ENCODE assay signal across 8 cellular contexts in the genomic region with DNA sequence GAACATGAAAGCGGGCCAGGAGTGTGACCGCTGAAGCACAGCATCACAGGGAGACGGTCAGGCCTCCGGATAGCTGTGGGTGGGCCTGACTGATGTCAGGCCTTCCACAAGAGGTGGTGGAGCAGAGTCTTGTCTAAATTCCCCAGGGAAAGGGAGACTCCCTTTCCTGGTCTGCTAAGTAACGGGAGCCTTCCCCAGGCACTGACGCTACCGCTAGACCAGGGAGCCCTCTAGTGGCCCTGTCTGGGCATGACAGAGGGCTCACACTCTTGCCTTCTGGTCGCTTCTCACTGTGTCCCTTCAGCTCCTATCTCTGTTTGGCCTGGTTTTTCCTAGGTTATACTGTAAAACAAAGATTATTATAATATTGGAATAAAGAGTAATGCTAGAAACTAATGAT. TPM values are rescaled to one million over a fixed set of nuclear protein-coding genes. Genes with fewer than 3 reads are reported as not detected.
A peak's percentile ranks its signal among the peaks of the same experiment; 100 is the strongest.
DNase-seq lines count a peak whose midpoint lies in the region; ATAC-seq and TF ChIP-seq lines count a peak whose summit lies in the region.

No MANE protein-coding gene starts in this region.

- DNase-seq in EL (peak; percentile 35), NCI-H2107 (lab: John Stamatoyannopoulos, UW) (peak; percentile 37), fibroblast of the aortic adventitia (ENCODE audit: low read depth) (peak; percentile 42), pulmonary artery endothelial cell (ENCODE audit: low read depth, low spot score) (peak; percentile 13), nephron progenitor cell (no peak), epidermal melanocyte (ENCODE audit: insufficient read length, low spot score) (no peak)
- peak; percentile 56 for DNase-seq in activated CD8-positive, alpha-beta memory T cell treated with anti-CD3 and anti-CD28 coated beads, Interleukin-2, amount 10 ng/mL, durations not matched to agents 7 days and 5 days
- no peak for DNase-seq in activated T-helper 2 cell treated with anti-CD3 and anti-CD28 coated beads, Interferon-gamma antibody, Interleukin-2, Interleukin-4, amounts not matched to agents 10 μg/mL and 5 μg/mL and 100 μg/mL, durations not matched to agents 14 hours and 24 hours and 36 hours (ENCODE audit: low spot score)

- TF ChIP-seq CTCF in fibroblast of the aortic adventitia (IDR thresholded peaks at IDR 0.05; ENCODE audit: insufficient read depth, low read length): peak; percentile 65
- no peak for TF ChIP-seq CTCF in nephron progenitor cell (IDR thresholded peaks at IDR 0.05)

- no peak overlapping the region for H3K4me3 Mint-ChIP-seq in activated CD8-positive, alpha-beta memory T cell treated with anti-CD3 and anti-CD28 coated beads, Interleukin-2, amount 10 ng/mL, durations not matched to agents 7 days and 5 days
- no peak overlapping the region for H3K4me3 Mint-ChIP-seq in activated T-helper 2 cell treated with anti-CD3 and anti-CD28 coated beads, Interferon-gamma antibody, Interleukin-2, Interleukin-4, amounts not matched to agents 10 μg/mL and 5 μg/mL and 100 μg/mL, durations not matched to agents 14 hours and 24 hours and 36 hours (ENCODE audit: low read depth)
- H3K4me3 Mint-ChIP-seq in nephron progenitor cell: no peak overlapping the region

- no peak overlapping the region for H3K27ac Mint-ChIP-seq in activated CD8-positive, alpha-beta memory T cell treated with anti-CD3 and anti-CD28 coated beads, Interleukin-2, amount 10 ng/mL, durations not matched to agents 7 days and 5 days
- H3K27ac Mint-ChIP-seq in activated T-helper 2 cell treated with anti-CD3 and anti-CD28 coated beads, Interferon-gamma antibody, Interleukin-2, Interleukin-4, amounts not matched to agents 10 μg/mL and 5 μg/mL and 100 μg/mL, durations not matched to agents 14 hours and 24 hours and 36 hours: no peak overlapping the region
- H3K27ac Mint-ChIP-seq in nephron progenitor cell: no peak overlapping the region

- H3K4me1 Mint-ChIP-seq in activated CD8-positive, alpha-beta memory T cell treated with anti-CD3 and anti-CD28 coated beads, Interleukin-2, amount 10 ng/mL, durations not matched to agents 7 days and 5 days: no peaks in the 10 kb centered on the region
- H3K4me1 Mint-ChIP-seq in activated T-helper 2 cell treated with anti-CD3 and anti-CD28 coated beads, Interferon-gamma antibody, Interleukin-2, Interleukin-4, amounts not matched to agents 10 μg/mL and 5 μg/mL and 100 μg/mL, durations not matched to agents 14 hours and 24 hours and 36 hours (ENCODE audit: low read depth): no peaks in the 10 kb centered on the region
- no peaks in the 10 kb centered on the region for H3K4me1 Mint-ChIP-seq in nephron progenitor cell

- H3K4me3 ChIP-seq in fibroblast of the aortic adventitia (ENCODE audit: low read depth, low read length): no peak overlapping the region

- CTCF ChIA-PET in activated CD8-positive, alpha-beta memory T cell treated with anti-CD3 and anti-CD28 coated beads, Interleukin-2, amount 10 ng/mL, durations not matched to agents 7 days and 5 days (lab: Charles Lee): interaction anchor here (0.7 to 2.0 kb wide), 7 partner anchors 11 to 281 kb away, joined by 3 to 8 read pairs (median 3); no protein-coding TSS in a partner anchor

- intact Hi-C loops in activated T-helper 2 cell treated with anti-CD3 and anti-CD28 coated beads, Interferon-gamma antibody, Interleukin-2, Interleukin-4, amounts not matched to agents 10 μg/mL and 5 μg/mL and 100 μg/mL, durations not matched to agents 14 hours and 24 hours and 36 hours (cut with micrococcal nuclease): no loop called here

- peaks cover 14% of the 10 kb centered on the region for H3K9me3 Mint-ChIP-seq in activated CD8-positive, alpha-beta memory T cell treated with anti-CD3 and anti-CD28 coated beads, Interleukin-2, amount 10 ng/mL, durations not matched to agents 7 days and 5 days (ENCODE audit: low read depth)
- peaks cover 32% of the 10 kb centered on the region for H3K9me3 Mint-ChIP-seq in activated T-helper 2 cell treated with anti-CD3 and anti-CD28 coated beads, Interferon-gamma antibody, Interleukin-2, Interleukin-4, amounts not matched to agents 10 μg/mL and 5 μg/mL and 100 μg/mL, durations not matched to agents 14 hours and 24 hours and 36 hours
- H3K9me3 Mint-ChIP-seq in nephron progenitor cell: peaks cover 95% of the 10 kb centered on the region

- ATAC-seq in activated CD8-positive, alpha-beta memory T cell treated with anti-CD3 and anti-CD28 coated beads, Interleukin-2, amount 10 ng/mL, durations not matched to agents 7 days and 5 days: no peak

- H3K36me3 Mint-ChIP-seq in activated CD8-positive, alpha-beta memory T cell treated with anti-CD3 and anti-CD28 coated beads, Interleukin-2, amount 10 ng/mL, durations not matched to agents 7 days and 5 days: peaks cover 6% of the 10 kb centered on the region
- H3K36me3 Mint-ChIP-seq in activated T-helper 2 cell treated with anti-CD3 and anti-CD28 coated beads, Interferon-gamma antibody, Interleukin-2, Interleukin-4, amounts not matched to agents 10 μg/mL and 5 μg/mL and 100 μg/mL, durations not matched to agents 14 hours and 24 hours and 36 hours (ENCODE audit: low read depth): peaks cover 6% of the 10 kb centered on the region
- H3K36me3 Mint-ChIP-seq in nephron progenitor cell (ENCODE audit: low read depth): peaks cover 94% of the 10 kb centered on the region

- no peaks in the 10 kb centered on the region for H3K27me3 Mint-ChIP-seq in activated CD8-positive, alpha-beta memory T cell treated with anti-CD3 and anti-CD28 coated beads, Interleukin-2, amount 10 ng/mL, durations not matched to agents 7 days and 5 days
- H3K27me3 Mint-ChIP-seq in activated T-helper 2 cell treated with anti-CD3 and anti-CD28 coated beads, Interferon-gamma antibody, Interleukin-2, Interleukin-4, amounts not matched to agents 10 μg/mL and 5 μg/mL and 100 μg/mL, durations not matched to agents 14 hours and 24 hours and 36 hours (ENCODE audit: low read depth): no peaks in the 10 kb centered on the region
- H3K27me3 Mint-ChIP-seq in nephron progenitor cell (ENCODE audit: low read depth, poor library complexity): no peaks in the 10 kb centered on the region

RNA-seq across cellular contexts. Expression of a gene that starts 36.5 kb away (rescaled TPM):
- under 1 TPM; 0.23 to 0.82 TPM for total RNA-seq in activated CD8-positive, alpha-beta memory T cell treated with anti-CD3 and anti-CD28 coated beads, Interleukin-2, amount 10 ng/mL, durations not matched to agents 7 days and 5 days
- 0.82 and 1.4 TPM in 2 replicates for total RNA-seq in fibroblast of the aortic adventitia (ENCODE audit: low replicate concordance)
- 1.7 and 2.9 TPM in 2 replicates for total RNA-seq in pulmonary artery endothelial cell
- total RNA-seq in activated T-helper 2 cell treated with anti-CD3 and anti-CD28 coated beads, Interferon-gamma antibody, Interleukin-2, Interleukin-4, amounts not matched to agents 10 μg/mL and 5 μg/mL and 100 μg/mL, durations not matched to agents 14 hours and 24 hours and 36 hours: 1.2 and 1.5 TPM in 2 replicates

RNA-seq across cellular contexts. Expression of a gene that starts 39.6 kb away (rescaled TPM):
- total RNA-seq in activated CD8-positive, alpha-beta memory T cell treated with anti-CD3 and anti-CD28 coated beads, Interleukin-2, amount 10 ng/mL, durations not matched to agents 7 days and 5 days: 10 to 100 TPM; 30.4 to 37.1 TPM
- 26.5 and 38.7 TPM in 2 replicates for total RNA-seq in fibroblast of the aortic adventitia (ENCODE audit: low replicate concordance)
- 26.1 and 38.2 TPM in 2 replicates for total RNA-seq in pulmonary artery endothelial cell
- total RNA-seq in activated T-helper 2 cell treated with anti-CD3 and anti-CD28 coated beads, Interferon-gamma antibody, Interleukin-2, Interleukin-4, amounts not matched to agents 10 μg/mL and 5 μg/mL and 100 μg/mL, durations not matched to agents 14 hours and 24 hours and 36 hours: 47.2 and 47.7 TPM in 2 replicates

Comparison
In these comparisons a context has a peak if more than half of its experiments do, and no peak if none do; other contexts are left out.
1. DNase-seq: peak in EL (single experiment), NCI-H2107 (single experiment), activated CD8-positive, alpha-beta memory T cell treated with anti-CD3 and anti-CD28 coated beads, Interleukin-2, amount 10 ng/mL, durations not matched to agents 7 days and 5 days (single experiment), fibroblast of the aortic adventitia (single experiment) and pulmonary artery endothelial cell (single experiment); none in activated T-helper 2 cell treated with anti-CD3 and anti-CD28 coated beads, Interferon-gamma antibody, Interleukin-2, Interleukin-4, amounts not matched to agents 10 μg/mL and 5 μg/mL and 100 μg/mL, durations not matched to agents 14 hours and 24 hours and 36 hours (single experiment), nephron progenitor cell (single experiment) and epidermal melanocyte (single experiment).